22 cellular contexts compared by ENCODE assay signal in the genomic region with DNA sequence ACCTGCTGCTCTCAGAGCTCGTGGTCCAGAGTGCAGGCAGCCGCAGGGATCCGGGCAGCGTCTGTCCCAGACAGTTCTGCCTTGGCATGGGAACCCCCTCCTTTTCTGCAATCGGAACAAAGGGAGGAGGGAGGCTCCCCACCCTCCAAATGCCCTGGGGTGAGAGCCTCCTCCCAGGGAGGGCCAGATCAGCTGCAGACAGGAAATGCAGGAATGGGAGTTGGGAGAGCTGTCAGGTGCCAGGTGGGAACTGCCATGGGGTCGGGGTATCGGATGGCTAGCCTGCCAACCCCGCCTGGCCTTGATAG. TPM values are rescaled to one million over a fixed set of nuclear protein-coding genes. Genes with fewer than 3 reads are reported as not detected.
"Had no signal": no experiment of that assay in that cellular context is flagged by ENCODE, and none has a peak within 500 bp of the region (broad histone marks: within the 10 kb centered on the region; RNA-seq: fewer than 3 reads in every experiment).

A gene with protein sequence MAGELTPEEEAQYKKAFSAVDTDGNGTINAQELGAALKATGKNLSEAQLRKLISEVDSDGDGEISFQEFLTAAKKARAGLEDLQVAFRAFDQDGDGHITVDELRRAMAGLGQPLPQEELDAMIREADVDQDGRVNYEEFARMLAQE (minus strand): TSS at position 78 of the 308 bp plus-strand sequence. CDS start 132 bp downstream, outside the sequence.

- H3K27ac Mint-ChIP-seq: activated CD4-positive, alpha-beta T cell treated with anti-CD3 and anti-CD28 coated beads, Interleukin-2, amount 10 ng/mL, durations not matched to agents 24 days and 14 days; activated CD8-positive, alpha-beta T cell treated with anti-CD3 and anti-CD28 coated beads for 36 hours; activated naive CD4-positive, alpha-beta T cell treated with anti-CD3 and anti-CD28 coated beads for 36 hours; activated T-helper 17 cell treated with anti-CD3 and anti-CD28 coated beads, Interleukin-2, amount 50 U/mL, for 72 hours; brain; immature natural killer cell had no signal

- H3K4me1 ChIP-seq: colonic mucosa, heart right ventricle had no signal

- DNase-seq: activated CD4-positive, alpha-beta T cell treated with anti-CD3 and anti-CD28 coated beads, Interleukin-2, amount 10 ng/mL, durations not matched to agents 24 days and 14 days; activated CD4-positive, CD25-positive, alpha-beta regulatory T cell; activated CD8-positive, alpha-beta T cell treated with anti-CD3 and anti-CD28 coated beads for 36 hours; activated naive CD4-positive, alpha-beta T cell treated with anti-CD3 and anti-CD28 coated beads for 36 hours; activated T-cell treated with anti-CD3 and anti-CD28 coated beads, Interleukin-2, amount 50 U/mL, for 1 hour; colonic mucosa; erythroblast; heart right ventricle; immature natural killer cell; left ventricle myocardium superior; naive thymus-derived CD8-positive, alpha-beta T cell; stimulated activated CD4-positive, alpha-beta T cell treated with anti-CD3 and anti-CD28 coated beads, Interleukin-15, amount 100 ng/mL, for 24 hours; stimulated activated CD4-positive, alpha-beta T cell treated with anti-CD3 and anti-CD28 coated beads, Interleukin-2, amount 100 ng/mL, for 48 hours; stomach; T-helper 1 cell; T-helper 9 cell had no signal

- H3K27me3 ChIP-seq: colonic mucosa, stomach had no signal

- H3K36me3 Mint-ChIP-seq: brain; immature natural killer cell; naive thymus-derived CD8-positive, alpha-beta T cell had no signal

- H3K4me1 Mint-ChIP-seq: activated CD4-positive, alpha-beta T cell treated with anti-CD3 and anti-CD28 coated beads, Interleukin-2, amount 10 ng/mL, durations not matched to agents 24 days and 14 days; activated T-helper 17 cell treated with anti-CD3 and anti-CD28 coated beads, Interleukin-2, amount 50 U/mL, for 72 hours; central memory CD8-positive, alpha-beta T cell; immature natural killer cell had no signal

- H3K9me3 Mint-ChIP-seq: activated CD4-positive, alpha-beta T cell treated with anti-CD3 and anti-CD28 coated beads, Interleukin-2, amount 10 ng/mL, durations not matched to agents 24 days and 14 days; activated CD8-positive, alpha-beta T cell treated with anti-CD3 and anti-CD28 coated beads for 36 hours; activated naive CD4-positive, alpha-beta T cell treated with anti-CD3 and anti-CD28 coated beads for 36 hours; activated T-helper 17 cell treated with anti-CD3 and anti-CD28 coated beads, Interleukin-2, amount 50 U/mL, for 72 hours; brain; central memory CD8-positive, alpha-beta T cell; immature natural killer cell; naive thymus-derived CD8-positive, alpha-beta T cell had no signal

- H3K36me3 ChIP-seq: colonic mucosa, heart right ventricle, stomach, thoracic aorta had no signal

- H3K27ac ChIP-seq: colonic mucosa, heart right ventricle, stomach, thoracic aorta had no signal

- H3K4me3 ChIP-seq: colonic mucosa, heart right ventricle, stomach, thoracic aorta had no signal

- H3K4me3 Mint-ChIP-seq: activated CD4-positive, alpha-beta T cell treated with anti-CD3 and anti-CD28 coated beads, Interleukin-2, amount 10 ng/mL, durations not matched to agents 24 days and 14 days; activated CD8-positive, alpha-beta T cell treated with anti-CD3 and anti-CD28 coated beads for 36 hours; activated naive CD4-positive, alpha-beta T cell treated with anti-CD3 and anti-CD28 coated beads for 36 hours; activated T-helper 17 cell treated with anti-CD3 and anti-CD28 coated beads, Interleukin-2, amount 50 U/mL, for 72 hours; brain; central memory CD8-positive, alpha-beta T cell; immature natural killer cell; naive thymus-derived CD8-positive, alpha-beta T cell had no signal

- H3K9me3 ChIP-seq: colonic mucosa, heart right ventricle, stomach, thoracic aorta had no signal

- ATAC-seq: activated CD8-positive, alpha-beta T cell treated with anti-CD3 and anti-CD28 coated beads for 36 hours; activated T-helper 17 cell treated with anti-CD3 and anti-CD28 coated beads, Interleukin-2, amount 50 U/mL, for 72 hours; left ventricle myocardium superior; naive thymus-derived CD8-positive, alpha-beta T cell had no signal

RNA-seq across cellular contexts. Expression of the gene that starts here (rescaled TPM):
- total RNA-seq: activated CD4-positive, alpha-beta T cell treated with anti-CD3 and anti-CD28 coated beads, Interleukin-2, amount 10 ng/mL, durations not matched to agents 24 days and 14 days; activated CD8-positive, alpha-beta T cell treated with anti-CD3 and anti-CD28 coated beads for 36 hours; activated naive CD4-positive, alpha-beta T cell treated with anti-CD3 and anti-CD28 coated beads for 36 hours; activated T-helper 17 cell treated with anti-CD3 and anti-CD28 coated beads, Interleukin-2, amount 50 U/mL, for 72 hours; colonic mucosa; heart right ventricle; left ventricle myocardium superior; mesenteric fat pad; naive thymus-derived CD8-positive, alpha-beta T cell; urinary bladder had no signal
- polyA plus RNA-seq: heart right ventricle; immature natural killer cell; naive thymus-derived CD8-positive, alpha-beta T cell; urinary bladder had no signal
